In genomic region chr12:31896514-31897039, GRCh38 we compare ENCODE assay signal across 1 cellular context.
TF ChIP-seq lines count a peak whose summit lies in the region.

No MANE protein-coding gene starts in this region.

TF ChIP-seq in GM12878, 131 proteins besides CTCF, POLR2A, EP300 and RAD21 (continued from another document and continues in another):
- TF ChIP-seq STAT3 (IDR thresholded peaks at IDR 0.05; ENCODE audit: low read depth, low read length) = peak; percentile 21; the same call in 1 of the 2 replicates
- peak; percentile 91; the same call in 1 of the 2 replicates for TF ChIP-seq PAX5 (IDR thresholded peaks at IDR 0.05; ENCODE audit: borderline replicate concordance, low read depth, low read length)
- no peak; the same call in 1 of the 2 replicates for TF ChIP-seq SMAD5 (IDR thresholded peaks at IDR 0.05; ENCODE audit: low read depth)
- peak; percentile 80 for TF ChIP-seq BCL3 (IDR thresholded peaks at IDR 0.05; ENCODE audit: borderline replicate concordance, insufficient read depth, low read depth, low read length, poor library complexity, severe bottlenecking)
- peak; percentile 92 for TF ChIP-seq JUNB (IDR thresholded peaks at IDR 0.05)
- TF ChIP-seq SMC3 (IDR thresholded peaks at IDR 0.05; ENCODE audit: borderline replicate concordance, low read length) = 0 out of 2 replicates have a peak, but pooled peaks have one; percentile 24
- 0 out of 2 replicates have a peak, but pooled peaks have one; percentile 13 for TF ChIP-seq ZBTB33 (IDR thresholded peaks at IDR 0.05)
- TF ChIP-seq RELB (IDR thresholded peaks at IDR 0.05; ENCODE audit: low read depth) = peak; percentile 82
- TF ChIP-seq MEF2A (IDR thresholded peaks at IDR 0.05; ENCODE audit: insufficient read depth, low read depth, low read length) = peak; percentile 81
- TF ChIP-seq ATF2 (IDR thresholded peaks at IDR 0.05; ENCODE audit: low read length) = peak; percentile 89
- no peak for TF ChIP-seq FOS (IDR thresholded peaks at IDR 0.05; ENCODE audit: borderline replicate concordance, extremely low read depth, insufficient read length)
- peak; percentile 88; the same call in 1 of the 2 replicates for TF ChIP-seq MTA3 (IDR thresholded peaks at IDR 0.05; ENCODE audit: borderline replicate concordance, low read length)
- TF ChIP-seq E4F1 (IDR thresholded peaks at IDR 0.05; ENCODE audit: borderline replicate concordance, partially characterized antibody) = no peak
- no peak for TF ChIP-seq NR2C1 (IDR thresholded peaks at IDR 0.05)
- peak; percentile 82 for TF ChIP-seq PBX3 (IDR thresholded peaks at IDR 0.05; ENCODE audit: insufficient replicate concordance, low read depth, low read length)
- TF ChIP-seq JUND (IDR thresholded peaks at IDR 0.05; ENCODE audit: low read depth, low read length) = peak; percentile 51; the same call in 1 of the 2 replicates
- TF ChIP-seq EGR1 (IDR thresholded peaks at IDR 0.05; ENCODE audit: borderline replicate concordance in 1 of 2, low read depth in 2 of 2, low read length in 2 of 2) = peak in 1 of 2 experiments; percentile 78; a peak in 1 of 3 replicates
- TF ChIP-seq POU2F2 (IDR thresholded peaks at IDR 0.05; ENCODE audit: borderline replicate concordance, low read depth, low read length) = peak; percentile 90
- no peak for TF ChIP-seq HDAC2 (IDR thresholded peaks at IDR 0.05)
- TF ChIP-seq GABPA (IDR thresholded peaks at IDR 0.05; ENCODE audit: low read depth) = peak; percentile 73
- peak; percentile 98 for TF ChIP-seq CBFB (IDR thresholded peaks at IDR 0.05; ENCODE audit: low read depth)
- peak; percentile 97 for TF ChIP-seq PKNOX1 (IDR thresholded peaks at IDR 0.05)
- peak; percentile 91 for TF ChIP-seq MTA2 (IDR thresholded peaks at IDR 0.05; ENCODE audit: low read depth)
- TF ChIP-seq YY1 (IDR thresholded peaks at IDR 0.05; ENCODE audit: low read depth, low read length) = peak; percentile 77
- TF ChIP-seq IRF4 (IDR thresholded peaks at IDR 0.05; ENCODE audit: low read depth, low read length) = peak; percentile 93
- TF ChIP-seq SMAD1 (IDR thresholded peaks at IDR 0.05; ENCODE audit: low read depth, partially characterized antibody) = peak; percentile 19
- TF ChIP-seq SIX5 (IDR thresholded peaks at IDR 0.05; ENCODE audit: low read depth, low read length, severe bottlenecking) = no peak
- TF ChIP-seq BHLHE40 (IDR thresholded peaks at IDR 0.05; ENCODE audit: borderline replicate concordance in 1 of 2, low read depth in 2 of 2, low read length in 1 of 2) = peak; percentile 36 to 55; a peak in 2 of 4 replicates
- TF ChIP-seq FOXM1 (IDR thresholded peaks at IDR 0.05; ENCODE audit: low read depth, low read length) = peak; percentile 97
- TF ChIP-seq ZNF217 (IDR thresholded peaks at IDR 0.05) = peak; percentile 11; the same call in 1 of the 2 replicates
- TF ChIP-seq ZNF592 (IDR thresholded peaks at IDR 0.05) = peak; percentile 45; the same call in 1 of the 2 replicates
- peak; percentile 76 for TF ChIP-seq IKZF1 (conservative IDR thresholded peaks at IDR 0.05)
- no peak for TF ChIP-seq SMARCA5 (IDR thresholded peaks at IDR 0.05)
- TF ChIP-seq BCLAF1 (IDR thresholded peaks at IDR 0.05) = no peak
- TF ChIP-seq TAF1 (IDR thresholded peaks at IDR 0.05; ENCODE audit: borderline replicate concordance, low read depth, low read length) = peak; percentile 53; the same call in 1 of the 2 replicates
- peak; percentile 54; the same call in 1 of the 2 replicates for TF ChIP-seq RAD51 (IDR thresholded peaks at IDR 0.05)
- TF ChIP-seq TCF7 (IDR thresholded peaks at IDR 0.05; ENCODE audit: borderline replicate concordance) = peak; percentile 58; the same call in 1 of the 2 replicates
- no peak for TF ChIP-seq ASH2L (IDR thresholded peaks at IDR 0.05; ENCODE audit: borderline replicate concordance, low read depth)
- TF ChIP-seq NFIC (IDR thresholded peaks at IDR 0.05; ENCODE audit: low read depth, low read length) = peak; percentile 98
- peak; percentile 76 for TF ChIP-seq NBN (IDR thresholded peaks at IDR 0.05)
- peak; percentile 92 for TF ChIP-seq ATF7 (IDR thresholded peaks at IDR 0.05; ENCODE audit: low read depth)
- no peak for TF ChIP-seq LARP7 (IDR thresholded peaks at IDR 0.05)
- peak; percentile 99 for TF ChIP-seq TCF3 (IDR thresholded peaks at IDR 0.05; ENCODE audit: borderline replicate concordance, insufficient read depth, low read depth, low read length)
- 0 out of 2 replicates have a peak, but pooled peaks have one; percentile 55 for TF ChIP-seq MYB (IDR thresholded peaks at IDR 0.05; ENCODE audit: borderline replicate concordance, low read depth, low read length)
- peak in 1 of 2 experiments; percentile 63; a peak in 2 of 4 replicates for TF ChIP-seq CEBPB (IDR thresholded peaks at IDR 0.05; ENCODE audit: borderline replicate concordance in 1 of 2, low read depth in 2 of 2, low read length in 2 of 2)
- TF ChIP-seq EED (IDR thresholded peaks at IDR 0.05; ENCODE audit: low read depth) = peak; percentile 90
